In genomic region chr22:37633082-37633692, GRCh38 we compare ENCODE assay signal across 8 cellular contexts. TPM values are rescaled to one million over a fixed set of nuclear protein-coding genes. Genes with fewer than 3 reads are reported as not detected.
DNase-seq lines count a peak whose midpoint lies in the region; ATAC-seq and TF ChIP-seq lines count a peak whose summit lies in the region.

No MANE protein-coding gene starts in this region.

- H3K4me3 ChIP-seq in liver (ENCODE audit: low read depth in 1 of 3, low read length in 3 of 3) (no peak overlapping the region), tibial nerve (peak overlapping the region in 3 of 4 donors; percentile 14 to 35 (median 33))

- peaks cover 7 to 49% (median 36%) of the 10 kb centered on the region in 4 donors for H3K4me1 ChIP-seq in liver (ENCODE audit: control insufficient read depth in 4 of 4, insufficient read depth in 4 of 4, low read length in 3 of 4)
- H3K4me1 ChIP-seq in tibial nerve: peaks cover 0 to 46% (median 42%) of the 10 kb centered on the region in 4 donors

- H3K27me3 ChIP-seq in liver (ENCODE audit: control insufficient read depth in 4 of 4, insufficient read depth in 4 of 4, low read length in 3 of 4) (no peaks in the 10 kb centered on the region), tibial nerve (no peaks in the 10 kb centered on the region)

- CTCF ChIA-PET in activated CD4-positive, alpha-beta memory T cell treated with anti-CD3 and anti-CD28 coated beads, Interleukin-2, amount 10 ng/mL, durations not matched to agents 7 days and 5 days (lab: Charles Lee): interaction anchor here (0.7 to 16.0 kb wide), 11 partner anchors 9 to 527 kb away, joined by 3 to 301 read pairs (median 4); partner anchors contain the start of genes GGA1, LGALS1, NOL12 and PDXP

- peak; percentile 46 for ATAC-seq in HG03095 (IDR thresholded peaks at IDR 0.05; ENCODE audit: unreplicated experiment)

- POLR2A ChIA-PET in activated CD4-positive, alpha-beta memory T cell treated with anti-CD3 and anti-CD28 coated beads, Interleukin-2, amount 10 ng/mL, durations not matched to agents 7 days and 5 days (lab: Charles Lee): interaction anchor here (0.6 to 13.1 kb wide), 11 partner anchors 8 to 848 kb away, joined by 3 to 126 read pairs (median 11); partner anchors contain the start of genes GGA1, LGALS1, NOL12 and PDXP

- no peak for TF ChIP-seq CTCF in liver (IDR thresholded peaks at IDR 0.05; ENCODE audit: low read depth, low read length, missing input control)
- TF ChIP-seq CTCF in tibial nerve (IDR thresholded peaks at IDR 0.05): no peak
- no peak for TF ChIP-seq CTCF in endothelial cell (IDR thresholded peaks at IDR 0.05; ENCODE audit: unreplicated experiment)

- H3K4me3 Mint-ChIP-seq in activated CD4-positive, alpha-beta memory T cell treated with anti-CD3 and anti-CD28 coated beads, Interleukin-2, amount 10 ng/mL, durations not matched to agents 7 days and 5 days: peak overlapping the region; percentile 44
- no peak overlapping the region for H3K4me3 Mint-ChIP-seq in endothelial cell (ENCODE audit: unreplicated experiment)

- no peak overlapping the region for H3K9ac ChIP-seq in liver (ENCODE audit: low read depth in 1 of 2, low read length in 2 of 2)

- H3K27me3 Mint-ChIP-seq in activated CD4-positive, alpha-beta memory T cell treated with anti-CD3 and anti-CD28 coated beads, Interleukin-2, amount 10 ng/mL, durations not matched to agents 7 days and 5 days: no peaks in the 10 kb centered on the region
- H3K27me3 Mint-ChIP-seq in endothelial cell (ENCODE audit: unreplicated experiment): peaks cover 2% of the 10 kb centered on the region

- H3K36me3 Mint-ChIP-seq in activated CD4-positive, alpha-beta memory T cell treated with anti-CD3 and anti-CD28 coated beads, Interleukin-2, amount 10 ng/mL, durations not matched to agents 7 days and 5 days (ENCODE audit: low read depth): peaks cover 7% of the 10 kb centered on the region
- H3K36me3 Mint-ChIP-seq in endothelial cell (ENCODE audit: low read depth, unreplicated experiment): peaks cover 3% of the 10 kb centered on the region

- peak overlapping the region; percentile 95 for H3K27ac Mint-ChIP-seq in activated CD4-positive, alpha-beta memory T cell treated with anti-CD3 and anti-CD28 coated beads, Interleukin-2, amount 10 ng/mL, durations not matched to agents 7 days and 5 days
- H3K27ac Mint-ChIP-seq in endothelial cell (ENCODE audit: unreplicated experiment): no peak overlapping the region

- no peaks in the 10 kb centered on the region for H3K9me3 Mint-ChIP-seq in activated CD4-positive, alpha-beta memory T cell treated with anti-CD3 and anti-CD28 coated beads, Interleukin-2, amount 10 ng/mL, durations not matched to agents 7 days and 5 days
- H3K9me3 Mint-ChIP-seq in endothelial cell (ENCODE audit: unreplicated experiment): no peaks in the 10 kb centered on the region

- H3K27ac ChIP-seq in liver (ENCODE audit: low read depth in 1 of 2, low read length in 2 of 2) (peak overlapping the region; percentile 80 to 84), tibial nerve (peak overlapping the region; percentile 21 to 96 (median 79))

- TF ChIP-seq POLR2A in tibial nerve (IDR thresholded peaks at IDR 0.05): no peak

- peaks cover 0 to 10% (median 3%) of the 10 kb centered on the region in 4 donors for H3K36me3 ChIP-seq in liver (ENCODE audit: control insufficient read depth in 4 of 4, insufficient read depth in 3 of 4, low read depth in 1 of 4, low read length in 3 of 4)
- H3K36me3 ChIP-seq in tibial nerve: peaks cover 0 to 45% (median 0%) of the 10 kb centered on the region in 3 donors

- DNase-seq in stimulated activated CD4-positive, alpha-beta T cell treated with anti-CD3 and anti-CD28 coated beads, Interleukin-2, amount 100 ng/mL, for 24 hours: peak; percentile 35 to 38
- no peak for DNase-seq in stimulated activated CD4-positive, alpha-beta T cell treated with anti-CD3 and anti-CD28 coated beads, Interleukin-4, amount 100 ng/mL, for 1 hour
- peak; percentile 53 for DNase-seq in activated CD4-positive, alpha-beta memory T cell treated with anti-CD3 and anti-CD28 coated beads, Interleukin-2, amount 10 ng/mL, durations not matched to agents 7 days and 5 days
- no peak for DNase-seq in tibial nerve (ENCODE audit: low spot score in 2 of 2)
- no peak for DNase-seq in endothelial cell (ENCODE audit: low spot score)
- no peak for DNase-seq in mesenteric fat pad (ENCODE audit: low spot score)

- H3K9me3 ChIP-seq in liver (ENCODE audit: control insufficient read depth in 4 of 4, low read length in 3 of 4) (no peaks in the 10 kb centered on the region), tibial nerve (no peaks in the 10 kb centered on the region)

- TF ChIP-seq RAD21 in liver (IDR thresholded peaks at IDR 0.05): no peak

- H3K4me1 Mint-ChIP-seq in activated CD4-positive, alpha-beta memory T cell treated with anti-CD3 and anti-CD28 coated beads, Interleukin-2, amount 10 ng/mL, durations not matched to agents 7 days and 5 days: peaks cover 71% of the 10 kb centered on the region
- peaks cover 15% of the 10 kb centered on the region for H3K4me1 Mint-ChIP-seq in endothelial cell (ENCODE audit: unreplicated experiment)

- WGBS in liver: 64% methylated on average over 13 of the region's 13 CpGs
- WGBS in tibial nerve, 2 donors: 22 to 23% methylated on average over 12 of the region's 13 CpGs

- no peak for TF ChIP-seq EP300 in tibial nerve (IDR thresholded peaks at IDR 0.05)

TF ChIP-seq in liver, 16 proteins besides CTCF, POLR2A, EP300 and RAD21:
- TF ChIP-seq FOXA1 (IDR thresholded peaks at IDR 0.05) (no peak), JUND (IDR thresholded peaks at IDR 0.05) (no peak), HNF4A (conservative IDR thresholded peaks at IDR 0.05) (no peak), SP1 (IDR thresholded peaks at IDR 0.05) (no peak), ZBTB33 (IDR thresholded peaks at IDR 0.05) (no peak), EGR1 (IDR thresholded peaks at IDR 0.05; ENCODE audit: low read depth in 2 of 2) (no peak), RXRA (IDR thresholded peaks at IDR 0.05) (no peak), FOXA2 (IDR thresholded peaks at IDR 0.05) (no peak), GABPA (IDR thresholded peaks at IDR 0.05 in 1 of 2, conservative IDR thresholded peaks at IDR 0.05 in 1 of 2) (no peak), HNF4G (IDR thresholded peaks at IDR 0.05) (no peak)
TF ChIP-seq in liver: peak in this region for 0.

RNA-seq across cellular contexts. Expression of gene SH3BP1, which starts 6.3 kb away (rescaled TPM):
- total RNA-seq in activated CD4-positive, alpha-beta memory T cell treated with anti-CD3 and anti-CD28 coated beads, Interleukin-2, amount 10 ng/mL, durations not matched to agents 7 days and 5 days: 100 to 1,000 TPM; 161 to 162 TPM
- total RNA-seq in liver (1 to 10 TPM; 3.8 to 8.2 TPM), tibial nerve (10 to 100 TPM in 2 of 4 donors, 1 to 10 TPM in 2; 7.5 to 19.8 (median 13.9) TPM), endothelial cell (ENCODE audit: unreplicated experiment) (11.6 TPM), mesenteric fat pad (15.0 TPM)
- polyA plus RNA-seq in liver: 1 to 10 TPM in 1 of 2 donors, under 1 TPM in 1; 0.24 to 1.7 TPM

RNA-seq across cellular contexts. Expression of gene GGA1, which starts 24.6 kb away (rescaled TPM):
- 10 to 100 TPM; 59.5 to 64.4 TPM for total RNA-seq in activated CD4-positive, alpha-beta memory T cell treated with anti-CD3 and anti-CD28 coated beads, Interleukin-2, amount 10 ng/mL, durations not matched to agents 7 days and 5 days
- total RNA-seq in liver (10 to 100 TPM; 17.4 to 26.4 TPM), tibial nerve (10 to 100 TPM; 66.3 to 99.0 (median 77.2) TPM), endothelial cell (ENCODE audit: unreplicated experiment) (63.6 TPM), mesenteric fat pad (47.3 TPM)
- 10 to 100 TPM; 15.1 to 18.2 TPM for polyA plus RNA-seq in liver

RNA-seq across cellular contexts. Expression of gene PDXP, which starts 25.3 kb away (rescaled TPM):
- total RNA-seq in activated CD4-positive, alpha-beta memory T cell treated with anti-CD3 and anti-CD28 coated beads, Interleukin-2, amount 10 ng/mL, durations not matched to agents 7 days and 5 days: 10 to 100 TPM; 19.1 to 21.6 TPM
- total RNA-seq in liver: 10 to 100 TPM; 23.4 to 32.4 TPM
- polyA plus RNA-seq in liver: 10 to 100 TPM; 24.7 to 42.2 TPM
- total RNA-seq in tibial nerve: 10 to 100 TPM; 14.7 to 19.7 (median 16.2) TPM
- total RNA-seq in endothelial cell (ENCODE audit: unreplicated experiment): 13.4 TPM
- 8.5 TPM for total RNA-seq in mesenteric fat pad

RNA-seq across cellular contexts. Expression of gene LGALS1, which starts 42.2 kb away (rescaled TPM):
- 1,000 to 10,000 TPM; 2,209 to 2,240 TPM for total RNA-seq in activated CD4-positive, alpha-beta memory T cell treated with anti-CD3 and anti-CD28 coated beads, Interleukin-2, amount 10 ng/mL, durations not matched to agents 7 days and 5 days
- total RNA-seq in liver: 10 to 100 TPM; 35.6 to 74.9 TPM
- 100 to 1,000 TPM; 108 to 138 TPM for polyA plus RNA-seq in liver
- 1,000 to 10,000 TPM; 1,362 to 3,592 (median 2,463) TPM for total RNA-seq in tibial nerve
- total RNA-seq in endothelial cell (ENCODE audit: unreplicated experiment): 18.6 TPM
- 1,964 TPM for total RNA-seq in mesenteric fat pad

RNA-seq across cellular contexts. Expression of gene NOL12, which starts 53.0 kb away (rescaled TPM):
- 10 to 100 TPM; 36.6 to 36.9 TPM for total RNA-seq in activated CD4-positive, alpha-beta memory T cell treated with anti-CD3 and anti-CD28 coated beads, Interleukin-2, amount 10 ng/mL, durations not matched to agents 7 days and 5 days
- 10 to 100 TPM; 11.3 to 16.5 TPM for total RNA-seq in liver
- 10 to 100 TPM in 1 of 2 donors, 1 to 10 TPM in 1; 6.9 to 11.6 TPM for polyA plus RNA-seq in liver
- total RNA-seq in tibial nerve: 10 to 100 TPM; 24.1 to 39.5 (median 31.2) TPM
- total RNA-seq in endothelial cell (ENCODE audit: unreplicated experiment): 15.7 TPM
- 17.3 TPM for total RNA-seq in mesenteric fat pad

Comparison
In these comparisons a context has a peak if more than half of its experiments do, and no peak if none do; other contexts are left out.
1. DNase-seq: peak in stimulated activated CD4-positive, alpha-beta T cell treated with anti-CD3 and anti-CD28 coated beads, Interleukin-2, amount 100 ng/mL, for 24 hours (2 of 2) and activated CD4-positive, alpha-beta memory T cell treated with anti-CD3 and anti-CD28 coated beads, Interleukin-2, amount 10 ng/mL, durations not matched to agents 7 days and 5 days (single experiment); none in stimulated activated CD4-positive, alpha-beta T cell treated with anti-CD3 and anti-CD28 coated beads, Interleukin-4, amount 100 ng/mL, for 1 hour (single experiment), tibial nerve (0 of 2), endothelial cell (single experiment) and mesenteric fat pad (single experiment).
2. H3K4me3 ChIP-seq: peak in tibial nerve (3 of 4); none in liver (0 of 3).
3. RNA of gene SH3BP1, which starts 6.3 kb away (total RNA-seq): 161 to 162 TPM in activated CD4-positive, alpha-beta memory T cell treated with anti-CD3 and anti-CD28 coated beads, Interleukin-2, amount 10 ng/mL, durations not matched to agents 7 days and 5 days; 7.5 to 19.8 TPM in tibial nerve, 15.0 TPM in mesenteric fat pad (single experiment), 11.6 TPM in endothelial cell (single experiment) and 3.8 to 8.2 TPM in liver; every median in the first group is over 4 times any median in the second.